20 cellular contexts compared by ENCODE assay signal in genomic region chr7:101205901-101206664, GRCh38. TPM values are rescaled to one million over a fixed set of nuclear protein-coding genes. Genes with fewer than 3 reads are reported as not detected.
A peak's percentile ranks its signal among the peaks of the same experiment; 100 is the strongest.
DNase-seq lines count a peak whose midpoint lies in the region; ATAC-seq lines count a peak whose summit lies in the region.
"Had no signal": no experiment of that assay in that cellular context is flagged by ENCODE, and none has a peak within 500 bp of the region (broad histone marks: within the 10 kb centered on the region; RNA-seq: fewer than 3 reads in every experiment).

No MANE protein-coding gene starts in this region.

- no peak overlapping the region for H3K18ac ChIP-seq in neuronal stem cell (ENCODE audit: low read length)

- H3K27ac ChIP-seq in BLaER1 treated with 17β-estradiol and CSF1 and Interleukin-3, amounts not matched to agents 10 nM and 100 nM, result peak overlapping the region in 2 of 11 experiments; percentile 3 to 45; a peak in 1 of 22 replicates
- H3K27ac ChIP-seq in neuronal stem cell (replicated peaks; ENCODE audit: low read length), result no peak overlapping the region

- no peaks in the 10 kb centered on the region for H3K9me3 Mint-ChIP-seq in central memory CD8-positive, alpha-beta T cell
- H3K9me3 Mint-ChIP-seq in activated CD4-positive, alpha-beta memory T cell treated with anti-CD3 and anti-CD28 coated beads for 36 hours, result no peaks in the 10 kb centered on the region

- no peak overlapping the region for H4K91ac ChIP-seq in neuronal stem cell (ENCODE audit: low read depth, low read length, poor library complexity)

- no peak overlapping the region for H2BK120ac ChIP-seq in neuronal stem cell (ENCODE audit: low read depth, low read length)

- no peak overlapping the region for H3K4me3 Mint-ChIP-seq in central memory CD8-positive, alpha-beta T cell
- H3K4me3 Mint-ChIP-seq in activated CD4-positive, alpha-beta memory T cell treated with anti-CD3 and anti-CD28 coated beads for 36 hours, result no peak overlapping the region
- H3K4me3 Mint-ChIP-seq: CD14-positive monocyte had no signal

- peak overlapping the region; percentile 53 for H2BK5ac ChIP-seq in neuronal stem cell (ENCODE audit: low read length)

- H3K9me3 ChIP-seq in BLaER1 treated with 17β-estradiol and CSF1 and Interleukin-3, amounts not matched to agents 10 nM and 100 nM (replicated peaks in 1 of 11), result no peaks in the 10 kb centered on the region
- no peaks in the 10 kb centered on the region for H3K9me3 ChIP-seq in neuronal stem cell (replicated peaks in 1 of 2; ENCODE audit: control insufficient read depth in 2 of 2, insufficient read depth in 1 of 2, low read depth in 1 of 2, low read length in 2 of 2)
- H3K9me3 ChIP-seq: HAP-1 had no signal

- H3K23ac ChIP-seq in neuronal stem cell (ENCODE audit: low read depth, low read length, poor library complexity), result no peak overlapping the region

- peak overlapping the region; percentile 82 for H3K27ac Mint-ChIP-seq in central memory CD8-positive, alpha-beta T cell (ENCODE audit: low read depth)
- no peak overlapping the region for H3K27ac Mint-ChIP-seq in activated CD4-positive, alpha-beta memory T cell treated with anti-CD3 and anti-CD28 coated beads for 36 hours

- H3K79me1 ChIP-seq in neuronal stem cell (ENCODE audit: low read depth, low read length), result no peaks in the 10 kb centered on the region

- no peak overlapping the region for H3K4ac ChIP-seq in neuronal stem cell (ENCODE audit: low read length)

- peak overlapping the region in 6 of 11 experiments; percentile 1 to 36 (median 15); a peak in 6 of 22 replicates for H3K4me2 ChIP-seq in BLaER1 treated with 17β-estradiol and CSF1 and Interleukin-3, amounts not matched to agents 10 nM and 100 nM
- H3K4me2 ChIP-seq in neuronal stem cell (ENCODE audit: insufficient read depth, low read length, poor library complexity, severe bottlenecking), result no peak overlapping the region

- peaks cover 1% of the 10 kb centered on the region for H3K36me3 Mint-ChIP-seq in central memory CD8-positive, alpha-beta T cell (ENCODE audit: insufficient read depth)
- peaks cover 19% of the 10 kb centered on the region for H3K36me3 Mint-ChIP-seq in activated CD4-positive, alpha-beta memory T cell treated with anti-CD3 and anti-CD28 coated beads for 36 hours

- no peak for ATAC-seq in central memory CD8-positive, alpha-beta T cell (replicated peaks; ENCODE audit: extremely low read depth, poor library complexity, severe bottlenecking)
- ATAC-seq: SK-N-SH treated with all-trans-retinoic acid at 6 μM for 48 hours had no signal

- H3K27me3 Mint-ChIP-seq in central memory CD8-positive, alpha-beta T cell, result peaks cover 23% of the 10 kb centered on the region
- H3K27me3 Mint-ChIP-seq in activated CD4-positive, alpha-beta memory T cell treated with anti-CD3 and anti-CD28 coated beads for 36 hours, result peaks cover 10% of the 10 kb centered on the region

- H4K20me1 ChIP-seq in BLaER1 treated with 17β-estradiol and CSF1 and Interleukin-3, amounts not matched to agents 10 nM and 100 nM, result peaks cover 0 to 48% (median 0%) of the 10 kb centered on the region in 11 experiments; a peak in 3 of 22 replicates

- DNase-seq in H7 (peak; percentile 41), neuronal stem cell (ENCODE audit: low spot score) (no peak), iPS-NIHi7 (ENCODE audit: extremely low spot score) (no peak), NCI-H226 (no peak)
- DNase-seq in central memory CD8-positive, alpha-beta T cell (ENCODE audit: low spot score in 2 of 2), result no peak
- no peak for DNase-seq in activated CD4-positive, alpha-beta memory T cell treated with anti-CD3 and anti-CD28 coated beads for 36 hours
- DNase-seq: ACHN, DMS79, NCI-H1092 treated with DMSO at 0.1 percent for 48 hours, NCI-H146, NCI-H2081, NCI-H510A treated with DMSO at 0.1 percent for 48 hours, NCI-H774, OCI-M1, SHP77 treated with DMSO at 0.1 percent for 48 hours had no signal

- no peak overlapping the region for H2BK12ac ChIP-seq in neuronal stem cell (ENCODE audit: low read length)

- H4K8ac ChIP-seq in neuronal stem cell (ENCODE audit: low read depth, low read length), result no peak overlapping the region

- H2AFZ ChIP-seq in neuronal stem cell (ENCODE audit: low read length), result no peak overlapping the region

- no peak overlapping the region for H2BK15ac ChIP-seq in neuronal stem cell (ENCODE audit: low read length)

- intact Hi-C loops in activated CD4-positive, alpha-beta memory T cell treated with anti-CD3 and anti-CD28 coated beads for 36 hours (cut with micrococcal nuclease), result no loop called here

- no peak overlapping the region for H2AK5ac ChIP-seq in neuronal stem cell (ENCODE audit: low read depth, low read length)

- no peak overlapping the region for H3K14ac ChIP-seq in neuronal stem cell (ENCODE audit: low read length)

- H3K4me1 ChIP-seq in BLaER1 treated with 17β-estradiol and CSF1 and Interleukin-3, amounts not matched to agents 10 nM and 100 nM, result peaks cover 20 to 40% (median 33%) of the 10 kb centered on the region in 10 experiments
- H3K4me1 ChIP-seq in neuronal stem cell (ENCODE audit: control insufficient read depth in 2 of 2, insufficient read depth in 1 of 2, low read depth in 1 of 2, low read length in 2 of 2), result peaks cover 3 to 6% of the 10 kb centered on the region in 2 donors
- H3K4me1 ChIP-seq: HAP-1 had no signal

- peaks cover 19 to 57% (median 49%) of the 10 kb centered on the region in 11 experiments for H3K36me3 ChIP-seq in BLaER1 treated with 17β-estradiol and CSF1 and Interleukin-3, amounts not matched to agents 10 nM and 100 nM
- H3K36me3 ChIP-seq in H7 (replicated peaks; ENCODE audit: control insufficient read depth, insufficient read depth, low read length) (no peaks in the 10 kb centered on the region; the same call in 1 of the 2 replicates), neuronal stem cell (replicated peaks in 1 of 2; ENCODE audit: control insufficient read depth in 2 of 2, insufficient read depth in 2 of 2, low read length in 2 of 2) (peaks cover 13 to 23% of the 10 kb centered on the region in 2 donors)

- H3K9ac ChIP-seq in BLaER1 treated with 17β-estradiol and CSF1 and Interleukin-3, amounts not matched to agents 10 nM and 100 nM, result peak overlapping the region in 1 of 11 experiments; percentile 10; a peak in 2 of 22 replicates
- H3K9ac ChIP-seq in neuronal stem cell (ENCODE audit: low read depth, low read length, poor library complexity), result no peak overlapping the region

- WGBS in neuronal stem cell (ENCODE audit: extremely low coverage in 2 of 2, insufficient read length in 2 of 2, insufficient replicate concordance in 1 of 2), 2 donors, result no CpG with 5 or more reads among the region's 32 CpGs

- no peak overlapping the region for H3K4me3 ChIP-seq in BLaER1 treated with 17β-estradiol and CSF1 and Interleukin-3, amounts not matched to agents 10 nM and 100 nM
- H3K4me3 ChIP-seq in H7 (ENCODE audit: insufficient read depth, low read depth, low read length) (no peak overlapping the region), neuronal stem cell (ENCODE audit: low read length in 2 of 2) (no peak overlapping the region)
- H3K4me3 ChIP-seq: HAP-1 had no signal

- POLR2A ChIA-PET in activated CD4-positive, alpha-beta memory T cell treated with anti-CD3 and anti-CD28 coated beads for 36 hours (lab: Charles Lee), result no interaction called here

- CTCF ChIA-PET in activated CD4-positive, alpha-beta memory T cell treated with anti-CD3 and anti-CD28 coated beads for 36 hours (lab: Charles Lee), result interaction anchor here (2.1 to 3.9 kb wide), 2 partner anchors 14 to 76 kb away, joined by 5 to 33 read pairs; no protein-coding TSS in a partner anchor

- H3K4me1 Mint-ChIP-seq in central memory CD8-positive, alpha-beta T cell, result peaks cover 6% of the 10 kb centered on the region
- peaks cover 8% of the 10 kb centered on the region for H3K4me1 Mint-ChIP-seq in activated CD4-positive, alpha-beta memory T cell treated with anti-CD3 and anti-CD28 coated beads for 36 hours (ENCODE audit: low read depth)

- H3K27me3 ChIP-seq in BLaER1 treated with 17β-estradiol and CSF1 and Interleukin-3, amounts not matched to agents 10 nM and 100 nM, result peaks cover 20 to 30% (median 26%) of the 10 kb centered on the region in 11 experiments
- H3K27me3 ChIP-seq in H7 (ENCODE audit: control insufficient read depth, insufficient read depth, low read length) (peaks cover 13% of the 10 kb centered on the region), neuronal stem cell (ENCODE audit: control insufficient read depth in 3 of 3, insufficient read depth in 3 of 3, low read depth in 1 of 3, low read length in 3 of 3) (peaks cover 9 to 27% (median 21%) of the 10 kb centered on the region in 3 experiments)

RNA-seq across cellular contexts. Expression of gene MOGAT3, which starts 5.2 kb away (rescaled TPM):
- 0.52 and 1.00 TPM in 2 replicates for total RNA-seq in H7 (2014; rRNA removed; shearing (Covaris generic))
- not detected for polyA plus RNA-seq in neuronal stem cell (2013, experiment 1 of 2)
- not detected for polyA plus RNA-seq in neuronal stem cell (2013, experiment 2 of 2)
- not detected for total RNA-seq in activated CD4-positive, alpha-beta memory T cell treated with anti-CD3 and anti-CD28 coated beads for 36 hours
- total RNA-seq: RPMI7951 had no signal
- polyA plus RNA-seq: CD14-positive monocyte had no signal

RNA-seq across cellular contexts. Expression of gene PLOD3, which starts 11.3 kb away (rescaled TPM):
- 41.9 and 48.3 TPM in 2 replicates for total RNA-seq in H7 (2014; rRNA removed; shearing (Covaris generic))
- 35.2 TPM for polyA plus RNA-seq in neuronal stem cell (2013, experiment 1 of 2)
- polyA plus RNA-seq in neuronal stem cell (2013, experiment 2 of 2), result 35.0 TPM
- total RNA-seq in activated CD4-positive, alpha-beta memory T cell treated with anti-CD3 and anti-CD28 coated beads for 36 hours, result 10 to 100 TPM; 37.1 to 43.4 TPM

RNA-seq across cellular contexts. Expression of gene ZNHIT1, which starts 11.9 kb away (rescaled TPM):
- 58.9 and 83.3 TPM in 2 replicates for total RNA-seq in H7 (2014; rRNA removed; shearing (Covaris generic))
- polyA plus RNA-seq in neuronal stem cell (2013, experiment 1 of 2), result 54.4 TPM
- polyA plus RNA-seq in neuronal stem cell (2013, experiment 2 of 2), result 55.8 TPM
- total RNA-seq in activated CD4-positive, alpha-beta memory T cell treated with anti-CD3 and anti-CD28 coated beads for 36 hours, result 10 to 100 TPM; 40.2 to 42.8 TPM

RNA-seq across cellular contexts. Expression of gene NAT16, which starts 26.0 kb away (rescaled TPM):
- 0.30 and 0.59 TPM in 2 replicates for total RNA-seq in H7 (2014; rRNA removed; shearing (Covaris generic))
- polyA plus RNA-seq in neuronal stem cell (2013, experiment 1 of 2), result 1.4 TPM
- polyA plus RNA-seq in neuronal stem cell (2013, experiment 2 of 2), result 1.6 TPM
- not detected for total RNA-seq in activated CD4-positive, alpha-beta memory T cell treated with anti-CD3 and anti-CD28 coated beads for 36 hours
- total RNA-seq: RPMI7951 had no signal
- polyA plus RNA-seq: CD14-positive monocyte had no signal

RNA-seq across cellular contexts. Expression of gene CLDN15, which starts 31.5 kb away (rescaled TPM):
- 4.2 and 6.1 TPM in 2 replicates for total RNA-seq in H7 (2014; rRNA removed; shearing (Covaris generic))
- 4.9 TPM for polyA plus RNA-seq in neuronal stem cell (2013, experiment 1 of 2)
- 5.0 TPM for polyA plus RNA-seq in neuronal stem cell (2013, experiment 2 of 2)
- total RNA-seq in activated CD4-positive, alpha-beta memory T cell treated with anti-CD3 and anti-CD28 coated beads for 36 hours, result 10 to 100 TPM; 12.2 to 13.7 TPM
- polyA plus RNA-seq: CD14-positive monocyte had no signal
